In the genomic region with DNA sequence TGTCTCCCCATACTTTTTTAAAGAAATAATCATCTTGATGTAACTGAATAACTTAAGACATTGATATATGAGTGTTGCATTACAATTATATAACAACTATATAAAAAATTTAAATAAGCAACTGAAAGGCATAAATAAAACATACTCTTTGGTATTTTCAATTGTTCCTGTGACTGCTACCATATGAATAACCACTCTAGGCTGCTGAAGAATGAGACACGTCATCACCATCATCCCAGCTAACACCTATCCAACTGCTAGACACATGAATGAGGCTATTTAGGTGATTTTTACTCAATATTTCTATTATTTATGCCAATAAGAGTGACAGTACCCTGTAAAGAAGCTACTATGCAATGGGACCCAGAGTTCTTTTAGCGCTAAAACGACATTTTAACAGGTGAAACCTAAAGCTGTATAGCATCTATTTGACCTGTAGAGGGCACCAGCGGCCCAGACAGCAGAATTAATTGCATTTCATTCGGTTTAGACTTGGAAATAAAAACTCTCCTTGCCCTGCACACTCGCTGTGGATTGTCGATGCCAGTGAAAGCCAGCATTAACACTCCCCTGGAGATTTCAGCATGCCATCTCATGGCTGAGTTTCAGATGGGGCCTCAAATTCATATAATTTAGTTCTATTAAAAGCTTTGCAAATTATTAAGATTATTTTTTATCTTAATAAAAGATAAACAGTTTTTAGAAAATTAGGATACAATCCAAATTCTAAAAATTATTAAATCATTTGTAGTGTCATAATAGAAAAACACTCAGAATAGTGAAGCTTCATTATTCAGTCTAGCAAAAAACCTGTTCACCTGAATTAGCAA, we compare ENCODE assay signal across 8 cellular contexts.
DNase-seq lines count a peak whose midpoint lies in the region; TF ChIP-seq lines count a peak whose summit lies in the region.

No MANE protein-coding gene starts in this region.

- peak; percentile 6 for DNase-seq in activated naive CD4-positive, alpha-beta T cell treated with Interleukin-2 at 50 U/mL for 16 hours
- no peak for DNase-seq in activated naive CD4-positive, alpha-beta T cell (lab: John Stamatoyannopoulos, UW)
- DNase-seq in HCEC 1CT (peak; percentile 67), OCI-M1 (lab: John Stamatoyannopoulos, UW) (peak; percentile 76), astrocyte of the spinal cord (ENCODE audit: low read depth, low spot score) (peak; percentile 65), iris pigment epithelial cell (ENCODE audit: low read depth) (peak; percentile 43)
- DNase-seq in stimulated activated CD4-positive, alpha-beta T cell treated with anti-CD3 and anti-CD28 coated beads, Interleukin-1b, Interleukin-23, amount 100 ng/mL, for 48 hours, result peak; percentile 26

- in situ Hi-C loops in astrocyte of the spinal cord (cut with HindIII; ENCODE audit: low sequenced_read_pairs), result no loop called here

- no peak overlapping the region for H3K4me3 ChIP-seq in astrocyte of the spinal cord (ENCODE audit: low read depth, low read length)

- TF ChIP-seq CTCF in LNCAP (IDR thresholded peaks at IDR 0.05) (peak; percentile 79), astrocyte of the spinal cord (IDR thresholded peaks at IDR 0.05; ENCODE audit: low read depth, low read length) (peak; percentile 85)

Comparison
In these comparisons a context has a peak if more than half of its experiments do, and no peak if none do; other contexts are left out.
1. DNase-seq: peak in activated naive CD4-positive, alpha-beta T cell treated with Interleukin-2 at 50 U/mL for 16 hours (single experiment), HCEC 1CT (single experiment), OCI-M1 (single experiment), astrocyte of the spinal cord (single experiment), iris pigment epithelial cell (single experiment) and stimulated activated CD4-positive, alpha-beta T cell treated with anti-CD3 and anti-CD28 coated beads, Interleukin-1b, Interleukin-23, amount 100 ng/mL, for 48 hours (single experiment); none in activated naive CD4-positive, alpha-beta T cell (0 of 4).